2 cellular contexts compared by ENCODE assay signal in the genomic region with DNA sequence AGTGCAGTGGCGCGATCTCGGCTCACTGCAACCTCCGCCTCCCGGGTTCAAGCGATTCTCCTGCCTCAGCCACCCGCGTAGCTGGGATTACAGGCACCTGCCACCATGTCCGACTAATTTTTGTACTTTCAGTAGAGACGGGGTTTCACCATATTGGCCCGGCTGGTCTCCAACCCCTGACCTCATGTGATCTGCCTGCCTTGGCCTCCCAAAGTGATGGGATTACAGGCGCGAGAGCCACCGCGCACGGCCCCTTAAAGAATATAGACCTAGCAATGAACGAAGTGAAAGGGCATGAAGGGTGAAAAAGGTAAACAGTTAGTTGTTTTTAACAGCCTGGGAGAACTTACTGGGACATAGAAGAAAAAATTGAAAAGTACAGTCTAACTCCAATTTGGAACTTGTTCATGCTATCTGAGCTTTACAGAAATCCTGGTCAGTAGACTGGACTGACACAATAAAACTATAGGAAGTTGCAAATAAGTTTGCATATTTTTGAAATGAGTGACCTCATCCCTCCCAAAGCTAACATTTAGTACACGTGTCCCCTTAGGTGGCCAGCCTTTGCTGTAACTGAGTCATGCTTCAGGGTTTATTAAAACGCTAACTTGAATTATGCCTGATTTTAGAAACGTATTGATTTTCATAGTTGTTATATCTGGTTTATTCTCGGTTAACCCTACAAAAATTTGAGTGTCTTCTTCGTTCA.
TF ChIP-seq lines count a peak whose summit lies in the region.

No MANE protein-coding gene starts in this region.

TF ChIP-seq in SK-N-SH, 30 proteins besides CTCF, POLR2A, EP300 and RAD21 (continued from another document):
- TF ChIP-seq, protein P1, sequence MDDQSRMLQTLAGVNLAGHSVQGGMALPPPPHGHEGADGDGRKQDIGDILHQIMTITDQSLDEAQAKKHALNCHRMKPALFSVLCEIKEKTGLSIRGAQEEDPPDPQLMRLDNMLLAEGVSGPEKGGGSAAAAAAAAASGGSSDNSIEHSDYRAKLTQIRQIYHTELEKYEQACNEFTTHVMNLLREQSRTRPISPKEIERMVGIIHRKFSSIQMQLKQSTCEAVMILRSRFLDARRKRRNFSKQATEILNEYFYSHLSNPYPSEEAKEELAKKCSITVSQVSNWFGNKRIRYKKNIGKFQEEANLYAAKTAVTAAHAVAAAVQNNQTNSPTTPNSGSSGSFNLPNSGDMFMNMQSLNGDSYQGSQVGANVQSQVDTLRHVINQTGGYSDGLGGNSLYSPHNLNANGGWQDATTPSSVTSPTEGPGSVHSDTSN (IDR thresholded peaks at IDR 0.05), result no peak
- TF ChIP-seq TCF12 (IDR thresholded peaks at IDR 0.05), result no peak

TF ChIP-seq in SK-N-SH treated with all-trans-retinoic acid at 6 μM for 48 hours, 23 proteins besides CTCF, POLR2A, EP300 and RAD21:
- TF ChIP-seq, protein P2, sequence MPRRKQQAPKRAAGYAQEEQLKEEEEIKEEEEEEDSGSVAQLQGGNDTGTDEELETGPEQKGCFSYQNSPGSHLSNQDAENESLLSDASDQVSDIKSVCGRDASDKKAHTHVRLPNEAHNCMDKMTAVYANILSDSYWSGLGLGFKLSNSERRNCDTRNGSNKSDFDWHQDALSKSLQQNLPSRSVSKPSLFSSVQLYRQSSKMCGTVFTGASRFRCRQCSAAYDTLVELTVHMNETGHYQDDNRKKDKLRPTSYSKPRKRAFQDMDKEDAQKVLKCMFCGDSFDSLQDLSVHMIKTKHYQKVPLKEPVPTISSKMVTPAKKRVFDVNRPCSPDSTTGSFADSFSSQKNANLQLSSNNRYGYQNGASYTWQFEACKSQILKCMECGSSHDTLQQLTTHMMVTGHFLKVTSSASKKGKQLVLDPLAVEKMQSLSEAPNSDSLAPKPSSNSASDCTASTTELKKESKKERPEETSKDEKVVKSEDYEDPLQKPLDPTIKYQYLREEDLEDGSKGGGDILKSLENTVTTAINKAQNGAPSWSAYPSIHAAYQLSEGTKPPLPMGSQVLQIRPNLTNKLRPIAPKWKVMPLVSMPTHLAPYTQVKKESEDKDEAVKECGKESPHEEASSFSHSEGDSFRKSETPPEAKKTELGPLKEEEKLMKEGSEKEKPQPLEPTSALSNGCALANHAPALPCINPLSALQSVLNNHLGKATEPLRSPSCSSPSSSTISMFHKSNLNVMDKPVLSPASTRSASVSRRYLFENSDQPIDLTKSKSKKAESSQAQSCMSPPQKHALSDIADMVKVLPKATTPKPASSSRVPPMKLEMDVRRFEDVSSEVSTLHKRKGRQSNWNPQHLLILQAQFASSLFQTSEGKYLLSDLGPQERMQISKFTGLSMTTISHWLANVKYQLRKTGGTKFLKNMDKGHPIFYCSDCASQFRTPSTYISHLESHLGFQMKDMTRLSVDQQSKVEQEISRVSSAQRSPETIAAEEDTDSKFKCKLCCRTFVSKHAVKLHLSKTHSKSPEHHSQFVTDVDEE (CRISPR knock-in tag; IDR thresholded peaks at IDR 0.05), result no peak
- TF ChIP-seq TOX (CRISPR knock-in tag; IDR thresholded peaks at IDR 0.05; ENCODE audit: borderline replicate concordance) (no peak), ZC3H10 (CRISPR knock-in tag; IDR thresholded peaks at IDR 0.05) (no peak), OSR1 (CRISPR knock-in tag; IDR thresholded peaks at IDR 0.05) (no peak), PPARA (CRISPR knock-in tag; IDR thresholded peaks at IDR 0.05; ENCODE audit: borderline replicate concordance) (no peak), ZNF8 (CRISPR knock-in tag; IDR thresholded peaks at IDR 0.05) (no peak)
- TF ChIP-seq, protein P3, sequence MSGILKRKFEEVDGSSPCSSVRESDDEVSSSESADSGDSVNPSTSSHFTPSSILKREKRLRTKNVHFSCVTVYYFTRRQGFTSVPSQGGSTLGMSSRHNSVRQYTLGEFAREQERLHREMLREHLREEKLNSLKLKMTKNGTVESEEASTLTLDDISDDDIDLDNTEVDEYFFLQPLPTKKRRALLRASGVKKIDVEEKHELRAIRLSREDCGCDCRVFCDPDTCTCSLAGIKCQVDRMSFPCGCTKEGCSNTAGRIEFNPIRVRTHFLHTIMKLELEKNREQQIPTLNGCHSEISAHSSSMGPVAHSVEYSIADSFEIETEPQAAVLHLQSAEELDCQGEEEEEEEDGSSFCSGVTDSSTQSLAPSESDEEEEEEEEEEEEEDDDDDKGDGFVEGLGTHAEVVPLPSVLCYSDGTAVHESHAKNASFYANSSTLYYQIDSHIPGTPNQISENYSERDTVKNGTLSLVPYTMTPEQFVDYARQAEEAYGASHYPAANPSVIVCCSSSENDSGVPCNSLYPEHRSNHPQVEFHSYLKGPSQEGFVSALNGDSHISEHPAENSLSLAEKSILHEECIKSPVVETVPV (CRISPR knock-in tag; IDR thresholded peaks at IDR 0.05), result no peak
- TF ChIP-seq, protein P4, sequence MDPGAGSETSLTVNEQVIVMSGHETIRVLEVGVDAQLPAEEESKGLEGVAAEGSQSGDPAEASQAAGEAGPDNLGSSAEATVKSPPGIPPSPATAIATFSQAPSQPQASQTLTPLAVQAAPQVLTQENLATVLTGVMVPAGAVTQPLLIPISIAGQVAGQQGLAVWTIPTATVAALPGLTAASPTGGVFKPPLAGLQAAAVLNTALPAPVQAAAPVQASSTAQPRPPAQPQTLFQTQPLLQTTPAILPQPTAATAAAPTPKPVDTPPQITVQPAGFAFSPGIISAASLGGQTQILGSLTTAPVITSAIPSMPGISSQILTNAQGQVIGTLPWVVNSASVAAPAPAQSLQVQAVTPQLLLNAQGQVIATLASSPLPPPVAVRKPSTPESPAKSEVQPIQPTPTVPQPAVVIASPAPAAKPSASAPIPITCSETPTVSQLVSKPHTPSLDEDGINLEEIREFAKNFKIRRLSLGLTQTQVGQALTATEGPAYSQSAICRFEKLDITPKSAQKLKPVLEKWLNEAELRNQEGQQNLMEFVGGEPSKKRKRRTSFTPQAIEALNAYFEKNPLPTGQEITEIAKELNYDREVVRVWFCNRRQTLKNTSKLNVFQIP (CRISPR knock-in tag; IDR thresholded peaks at IDR 0.05; ENCODE audit: borderline replicate concordance, low read depth), result no peak
- TF ChIP-seq, protein P5, sequence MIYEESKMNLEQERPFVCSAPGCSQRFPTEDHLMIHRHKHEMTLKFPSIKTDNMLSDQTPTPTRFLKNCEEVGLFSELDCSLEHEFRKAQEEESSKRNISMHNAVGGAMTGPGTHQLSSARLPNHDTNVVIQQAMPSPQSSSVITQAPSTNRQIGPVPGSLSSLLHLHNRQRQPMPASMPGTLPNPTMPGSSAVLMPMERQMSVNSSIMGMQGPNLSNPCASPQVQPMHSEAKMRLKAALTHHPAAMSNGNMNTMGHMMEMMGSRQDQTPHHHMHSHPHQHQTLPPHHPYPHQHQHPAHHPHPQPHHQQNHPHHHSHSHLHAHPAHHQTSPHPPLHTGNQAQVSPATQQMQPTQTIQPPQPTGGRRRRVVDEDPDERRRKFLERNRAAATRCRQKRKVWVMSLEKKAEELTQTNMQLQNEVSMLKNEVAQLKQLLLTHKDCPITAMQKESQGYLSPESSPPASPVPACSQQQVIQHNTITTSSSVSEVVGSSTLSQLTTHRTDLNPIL (CRISPR knock-in tag; IDR thresholded peaks at IDR 0.05; ENCODE audit: low read depth), result no peak
